8 cellular contexts compared by ENCODE assay signal in the genomic region with DNA sequence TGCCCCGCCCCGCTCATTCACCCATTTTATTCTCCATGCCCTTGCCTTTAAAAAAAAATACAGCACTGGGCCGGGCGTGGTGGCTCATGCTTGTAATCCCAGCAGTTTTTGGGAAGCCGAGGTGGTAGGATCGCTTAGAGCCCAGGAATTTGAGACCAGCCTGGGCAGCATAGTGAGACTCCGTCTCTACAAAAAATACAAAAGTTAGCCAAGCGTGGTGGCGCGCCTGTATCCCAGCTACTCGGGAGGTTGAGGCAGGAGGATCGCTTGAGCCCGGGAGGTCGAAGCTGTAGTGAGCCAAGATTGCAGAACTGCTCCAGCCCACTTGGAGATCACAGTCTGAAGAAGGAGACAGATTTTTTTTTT. TPM values are rescaled to one million over a fixed set of nuclear protein-coding genes. Genes with fewer than 3 reads are reported as not detected.
DNase-seq lines count a peak whose midpoint lies in the region; ATAC-seq and TF ChIP-seq lines count a peak whose summit lies in the region.

No MANE protein-coding gene starts in this region.

- ATAC-seq in HG03457 (IDR thresholded peaks at IDR 0.05; ENCODE audit: unreplicated experiment) = no peak

- intact Hi-C loops in breast epithelium (cut with DNase I; ENCODE audit: low total_unique reads) = no loop called here

- peaks cover 10% of the 10 kb centered on the region for H3K4me1 Mint-ChIP-seq in activated naive CD4-positive, alpha-beta T cell treated with anti-CD3 and anti-CD28 coated beads, Interleukin-2, amount 10 ng/mL, durations not matched to agents 7 days and 5 days
- peaks cover 4% of the 10 kb centered on the region for H3K4me1 Mint-ChIP-seq in type B pancreatic cell (ENCODE audit: unreplicated experiment)

- H3K4me3 Mint-ChIP-seq in activated naive CD4-positive, alpha-beta T cell treated with anti-CD3 and anti-CD28 coated beads, Interleukin-2, amount 10 ng/mL, durations not matched to agents 7 days and 5 days = peak overlapping the region; percentile 94
- H3K4me3 Mint-ChIP-seq in type B pancreatic cell = peak overlapping the region; percentile 99

- H3K4me3 ChIP-seq in breast epithelium = peak overlapping the region; percentile 60 to 86 (median 86)
- peak overlapping the region; percentile 44 for H3K4me3 ChIP-seq in mucosa of stomach (ENCODE audit: low read length)

- DNase-seq in activated naive CD4-positive, alpha-beta T cell treated with anti-CD3 and anti-CD28 coated beads, Interleukin-2, amount 10 ng/mL, durations not matched to agents 7 days and 5 days = no peak
- no peak for DNase-seq in activated naive CD4-positive, alpha-beta T cell treated with anti-CD3 and anti-CD28 coated beads, Interleukin-2, amount 50 U/mL, for 16 hours
- DNase-seq in breast epithelium (ENCODE audit: low spot score in 2 of 2) = no peak
- DNase-seq in type B pancreatic cell (ENCODE audit: extremely low spot score, unreplicated experiment) = no peak
- no peak for DNase-seq in dedifferentiated amniotic fluid mesenchymal stem cell (ENCODE audit: extremely low spot score)
- no peak for DNase-seq in NCI-H526 (lab: John Stamatoyannopoulos, UW)

- H3K27ac Mint-ChIP-seq in activated naive CD4-positive, alpha-beta T cell treated with anti-CD3 and anti-CD28 coated beads, Interleukin-2, amount 10 ng/mL, durations not matched to agents 7 days and 5 days = no peak overlapping the region
- H3K27ac Mint-ChIP-seq in type B pancreatic cell = peak overlapping the region; percentile 88

- H3K9ac ChIP-seq in mucosa of stomach (ENCODE audit: low read length) = peak overlapping the region; percentile 59

- TF ChIP-seq CTCF in breast epithelium (IDR thresholded peaks at IDR 0.05) (no peak), type B pancreatic cell (conservative IDR thresholded peaks at IDR 0.05) (no peak)

- TF ChIP-seq POLR2A in breast epithelium (IDR thresholded peaks at IDR 0.05) = no peak

- H3K27me3 ChIP-seq in breast epithelium = no peaks in the 10 kb centered on the region
- H3K27me3 ChIP-seq in mucosa of stomach (ENCODE audit: control insufficient read depth, insufficient read depth, low read length) = no peaks in the 10 kb centered on the region

- H3K4me1 ChIP-seq in breast epithelium (no peaks in the 10 kb centered on the region), mucosa of stomach (ENCODE audit: control insufficient read depth, insufficient read depth, low read length) (peaks cover 4% of the 10 kb centered on the region)

- H3K36me3 Mint-ChIP-seq in activated naive CD4-positive, alpha-beta T cell treated with anti-CD3 and anti-CD28 coated beads, Interleukin-2, amount 10 ng/mL, durations not matched to agents 7 days and 5 days = no peaks in the 10 kb centered on the region
- H3K36me3 Mint-ChIP-seq in type B pancreatic cell = no peaks in the 10 kb centered on the region

- H3K27ac ChIP-seq in breast epithelium = peak overlapping the region; percentile 40 to 61

- CTCF ChIA-PET in activated naive CD4-positive, alpha-beta T cell treated with anti-CD3 and anti-CD28 coated beads, Interleukin-2, amount 10 ng/mL, durations not matched to agents 7 days and 5 days (lab: Charles Lee) = no interaction called here

- H3K9me3 ChIP-seq in breast epithelium (no peaks in the 10 kb centered on the region), mucosa of stomach (ENCODE audit: control insufficient read depth, low read length) (no peaks in the 10 kb centered on the region)

- H3K36me3 ChIP-seq in breast epithelium (no peaks in the 10 kb centered on the region), mucosa of stomach (ENCODE audit: control insufficient read depth, insufficient read depth, low read length) (no peaks in the 10 kb centered on the region)

- H3K9me3 Mint-ChIP-seq in activated naive CD4-positive, alpha-beta T cell treated with anti-CD3 and anti-CD28 coated beads, Interleukin-2, amount 10 ng/mL, durations not matched to agents 7 days and 5 days = no peaks in the 10 kb centered on the region
- no peaks in the 10 kb centered on the region for H3K9me3 Mint-ChIP-seq in type B pancreatic cell

- H3K27me3 Mint-ChIP-seq in activated naive CD4-positive, alpha-beta T cell treated with anti-CD3 and anti-CD28 coated beads, Interleukin-2, amount 10 ng/mL, durations not matched to agents 7 days and 5 days = peaks cover 9% of the 10 kb centered on the region
- H3K27me3 Mint-ChIP-seq in type B pancreatic cell = no peaks in the 10 kb centered on the region

RNA-seq across cellular contexts. Expression of gene KIF6, which starts 0.4 kb away (rescaled TPM):
- total RNA-seq in breast epithelium = under 1 TPM; under 0.01 to 0.80 (median 0.15) TPM
- total RNA-seq in type B pancreatic cell (ENCODE audit: low replicate concordance) = 0.79 and 3.3 TPM in 2 replicates
